Comparison of ENCODE assay signal across 29 cellular contexts in the genomic region with DNA sequence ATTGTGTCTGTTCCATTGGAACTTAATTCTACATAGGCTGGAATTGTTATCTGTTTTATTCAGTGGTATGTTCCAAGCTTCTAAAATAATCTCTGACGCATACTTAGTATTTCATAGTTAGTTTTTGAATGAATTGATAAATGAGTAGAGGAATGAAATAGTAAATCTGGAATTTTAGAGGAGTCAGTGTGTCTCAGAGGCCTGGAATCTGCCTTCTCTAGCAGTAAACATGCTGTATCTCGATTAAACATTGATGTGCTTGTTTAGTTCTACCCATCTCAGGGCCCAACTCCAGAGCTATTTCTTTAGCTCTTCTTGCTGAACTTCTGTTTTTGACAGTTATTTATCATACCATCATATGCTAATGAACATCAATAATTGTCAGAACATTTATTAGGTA.
"Had no signal": no experiment of that assay in that cellular context is flagged by ENCODE, and none has a peak within 500 bp of the region (broad histone marks: within the 10 kb centered on the region; RNA-seq: fewer than 3 reads in every experiment).

No MANE protein-coding gene starts in this region.

- H3K27ac ChIP-seq: colonic mucosa, coronary artery, dorsolateral prefrontal cortex, epithelial cell of prostate, esophagus muscularis mucosa, esophagus squamous epithelium, foreskin keratinocyte, gastrocnemius medialis, gastroesophageal sphincter, heart left ventricle, heart right ventricle had no signal

- H3K36me3 ChIP-seq: colonic mucosa, esophagus muscularis mucosa, esophagus squamous epithelium, gastrocnemius medialis, gastroesophageal sphincter, heart left ventricle, heart right ventricle had no signal

- H3K4me3 ChIP-seq: colonic mucosa, coronary artery, dorsolateral prefrontal cortex, esophagus muscularis mucosa, esophagus squamous epithelium, gastrocnemius medialis, gastroesophageal sphincter, heart left ventricle, heart right ventricle had no signal

- FAIRE-seq: colon, endometrium, endothelial cell of umbilical vein, frontal cortex had no signal

- H3K4me3 Mint-ChIP-seq: dendritic cell treated with granulocyte-macrophage colony-stimulating factor and Interleukin-4, amounts not matched to agents 40 ng/mL and 50 ng/mL, for 4 days; effector memory CD8-positive, alpha-beta T cell; endodermal cell had no signal

- H3K4me1 Mint-ChIP-seq: endodermal cell had no signal

- H3K27me3 ChIP-seq: colonic mucosa, esophagus muscularis mucosa, esophagus squamous epithelium, foreskin keratinocyte, gastrocnemius medialis, gastroesophageal sphincter, heart left ventricle, heart right ventricle had no signal

- H3K9me3 ChIP-seq: colonic mucosa, esophagus muscularis mucosa, esophagus squamous epithelium, gastrocnemius medialis, gastroesophageal sphincter, heart left ventricle, heart right ventricle had no signal

- H3K9me3 Mint-ChIP-seq: dendritic cell treated with granulocyte-macrophage colony-stimulating factor and Interleukin-4, amounts not matched to agents 40 ng/mL and 50 ng/mL, for 4 days had no signal

- H3K27me3 Mint-ChIP-seq: dendritic cell treated with granulocyte-macrophage colony-stimulating factor and Interleukin-4, amounts not matched to agents 40 ng/mL and 50 ng/mL, for 4 days; effector memory CD8-positive, alpha-beta T cell had no signal

- H3K4me1 ChIP-seq: colonic mucosa, esophagus muscularis mucosa, esophagus squamous epithelium, foreskin keratinocyte, gastrocnemius medialis, gastroesophageal sphincter, heart left ventricle, heart right ventricle had no signal

- H3K27ac Mint-ChIP-seq: dendritic cell treated with granulocyte-macrophage colony-stimulating factor and Interleukin-4, amounts not matched to agents 40 ng/mL and 50 ng/mL, for 4 days; effector memory CD8-positive, alpha-beta T cell; endodermal cell had no signal

- ATAC-seq: effector memory CD8-positive, alpha-beta T cell; esophagus mucosa; foreskin keratinocyte; gastrocnemius medialis; gastroesophageal sphincter; heart left ventricle; heart right ventricle had no signal

- DNase-seq: colonic mucosa; cortex of kidney; dermis blood vessel endothelial cell; dorsolateral prefrontal cortex; effector CD4-positive, alpha-beta T cell; effector CD8-positive, alpha-beta T cell; effector memory CD4-positive, alpha-beta T cell; effector memory CD8-positive, alpha-beta T cell; endodermal cell; erythroblast; esophagus squamous epithelium; foreskin fibroblast; foreskin keratinocyte; foreskin melanocyte; gastrocnemius medialis; glutamatergic neuron; head of caudate nucleus; heart left ventricle; heart right ventricle had no signal
